ENCODE assay signal across 17 cellular contexts in the genomic region with DNA sequence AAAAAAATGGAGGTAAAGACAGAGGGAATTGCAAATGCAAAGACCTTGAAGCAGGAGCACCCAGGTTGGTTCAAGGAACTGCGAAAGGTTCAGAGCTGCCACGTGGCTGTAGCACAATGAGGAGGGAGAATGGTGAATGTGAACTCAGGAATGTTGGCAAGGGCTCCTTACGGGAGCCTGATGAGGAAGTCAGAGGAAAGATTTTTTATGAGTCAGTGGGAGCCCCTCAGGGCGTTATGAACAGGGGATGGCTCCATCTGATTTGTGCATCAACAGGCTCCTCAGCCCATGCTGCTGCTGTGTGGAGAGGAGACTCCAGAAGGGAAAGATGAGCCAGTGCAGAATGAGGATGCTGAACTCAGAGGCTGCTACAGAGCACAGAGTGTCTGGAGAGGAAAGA.
DNase-seq lines count a peak whose midpoint lies in the region; ATAC-seq, FAIRE-seq and TF ChIP-seq lines count a peak whose summit lies in the region.
"Had no signal": no experiment of that assay in that cellular context is flagged by ENCODE, and none has a peak within 500 bp of the region (broad histone marks: within the 10 kb centered on the region; RNA-seq: fewer than 3 reads in every experiment).

No MANE protein-coding gene starts in this region.

- H3K36me3 ChIP-seq in bronchial epithelial cell (ENCODE audit: control insufficient read depth, insufficient read depth, low read length) = no peaks in the 10 kb centered on the region
- no peaks in the 10 kb centered on the region for H3K36me3 ChIP-seq in mesendoderm (ENCODE audit: control insufficient read depth, insufficient read depth, low read length)
- H3K36me3 ChIP-seq: colonic mucosa, ovary, Peyer's patch had no signal

- H3K27me3 ChIP-seq in bronchial epithelial cell (ENCODE audit: control insufficient read depth, insufficient read depth, low read length) (no peaks in the 10 kb centered on the region), mesendoderm (ENCODE audit: insufficient read depth, low read length, poor library complexity) (no peaks in the 10 kb centered on the region)
- H3K27me3 ChIP-seq: colonic mucosa, ovary, Peyer's patch had no signal

- H3K18ac ChIP-seq in mesendoderm (ENCODE audit: low read length) = no peak overlapping the region

- H3K4me3 ChIP-seq in bronchial epithelial cell (ENCODE audit: low read depth, low read length) (no peak overlapping the region), mesendoderm (ENCODE audit: low read length) (no peak overlapping the region)
- H3K4me3 ChIP-seq: colonic mucosa, lung, ovary, Peyer's patch had no signal

- no peak overlapping the region for H2AK5ac ChIP-seq in mesendoderm (ENCODE audit: low read length)

- WGBS in mesendoderm (ENCODE audit: extremely low coverage, insufficient coverage, low lambda C conversion rate) = no CpG with 5 or more reads among the region's 4 CpGs

- H2BK15ac ChIP-seq in mesendoderm (replicated peaks; ENCODE audit: low read depth) = no peak overlapping the region

- no peaks in the 10 kb centered on the region for H3K79me2 ChIP-seq in mesendoderm (ENCODE audit: control insufficient read depth, insufficient read depth, low read length)

- ATAC-seq in HG02970 (IDR thresholded peaks at IDR 0.05; ENCODE audit: low FRiP score, unreplicated experiment) = no peak

- no peak overlapping the region for H2BK120ac ChIP-seq in mesendoderm (ENCODE audit: low read depth, low read length)

- H3K9ac ChIP-seq in mesendoderm (ENCODE audit: low read length) = no peak overlapping the region
- H3K9ac ChIP-seq: KMS-11 had no signal

- H3K4ac ChIP-seq in mesendoderm (ENCODE audit: low read depth, low read length) = no peak overlapping the region

- no peak overlapping the region for H4K8ac ChIP-seq in mesendoderm (ENCODE audit: low read depth, low read length)

- no peak overlapping the region for H3K56ac ChIP-seq in mesendoderm (ENCODE audit: low read length)

- no peak overlapping the region for H3K27ac ChIP-seq in mesendoderm (ENCODE audit: low read depth, low read length)
- H3K27ac ChIP-seq: colonic mucosa, KMS-11, ovary, Peyer's patch had no signal

- H4K5ac ChIP-seq in mesendoderm (ENCODE audit: low read length) = no peak overlapping the region

- FAIRE-seq in bronchial epithelial cell (lab: Jason Lieb, UNC) = peak; percentile 62

- no peaks in the 10 kb centered on the region for H3K79me1 ChIP-seq in mesendoderm (ENCODE audit: low read length)

- DNase-seq in COLO829 (ENCODE audit: low spot score) (peak; percentile 78), LoVo (ENCODE audit: low spot score) (peak; percentile 28), bronchial epithelial cell (ENCODE audit: low read depth) (peak; percentile 97), mesendoderm (peak; percentile 70), SHP77 (lab: John Stamatoyannopoulos, UW) (no peak), NCI-H2196 (lab: John Stamatoyannopoulos, UW; ENCODE audit: unreplicated experiment) (no peak), pons (ENCODE audit: low spot score) (no peak)
- DNase-seq: CD4-positive, alpha-beta memory T cell; colonic mucosa; glutamatergic neuron; NCI-H2171 treated with DMSO at 0.1 percent for 48 hours; ovary; Peyer's patch; stimulated activated CD4-positive, alpha-beta T cell treated with anti-CD3 and anti-CD28 coated beads, Interleukin-1b, Interleukin-23, amount 100 ng/mL, for 48 hours had no signal

- TF ChIP-seq CTCF in bronchial epithelial cell (IDR thresholded peaks at IDR 0.05; ENCODE audit: insufficient read depth, low read length, severe bottlenecking) = no peak

- H3K4me1 ChIP-seq in mesendoderm (ENCODE audit: control insufficient read depth, low read depth, low read length) = no peaks in the 10 kb centered on the region
- H3K4me1 ChIP-seq: colonic mucosa, Peyer's patch had no signal

- no peak overlapping the region for H2BK5ac ChIP-seq in mesendoderm (ENCODE audit: low read length)

- H3K4me2 ChIP-seq in mesendoderm (ENCODE audit: low read length) = no peak overlapping the region
- H3K4me2 ChIP-seq: KMS-11 had no signal

- H3K23ac ChIP-seq in mesendoderm (ENCODE audit: low read length) = no peak overlapping the region

Comparison
In these comparisons a context has a peak if more than half of its experiments do, and no peak if none do; other contexts are left out.
1. DNase-seq: peak in COLO829 (single experiment), LoVo (single experiment), bronchial epithelial cell (single experiment) and mesendoderm (single experiment); none in SHP77 (0 of 2), NCI-H2196 (single experiment) and pons (single experiment).